ENCODE assay signal across 8 cellular contexts in the genomic region with DNA sequence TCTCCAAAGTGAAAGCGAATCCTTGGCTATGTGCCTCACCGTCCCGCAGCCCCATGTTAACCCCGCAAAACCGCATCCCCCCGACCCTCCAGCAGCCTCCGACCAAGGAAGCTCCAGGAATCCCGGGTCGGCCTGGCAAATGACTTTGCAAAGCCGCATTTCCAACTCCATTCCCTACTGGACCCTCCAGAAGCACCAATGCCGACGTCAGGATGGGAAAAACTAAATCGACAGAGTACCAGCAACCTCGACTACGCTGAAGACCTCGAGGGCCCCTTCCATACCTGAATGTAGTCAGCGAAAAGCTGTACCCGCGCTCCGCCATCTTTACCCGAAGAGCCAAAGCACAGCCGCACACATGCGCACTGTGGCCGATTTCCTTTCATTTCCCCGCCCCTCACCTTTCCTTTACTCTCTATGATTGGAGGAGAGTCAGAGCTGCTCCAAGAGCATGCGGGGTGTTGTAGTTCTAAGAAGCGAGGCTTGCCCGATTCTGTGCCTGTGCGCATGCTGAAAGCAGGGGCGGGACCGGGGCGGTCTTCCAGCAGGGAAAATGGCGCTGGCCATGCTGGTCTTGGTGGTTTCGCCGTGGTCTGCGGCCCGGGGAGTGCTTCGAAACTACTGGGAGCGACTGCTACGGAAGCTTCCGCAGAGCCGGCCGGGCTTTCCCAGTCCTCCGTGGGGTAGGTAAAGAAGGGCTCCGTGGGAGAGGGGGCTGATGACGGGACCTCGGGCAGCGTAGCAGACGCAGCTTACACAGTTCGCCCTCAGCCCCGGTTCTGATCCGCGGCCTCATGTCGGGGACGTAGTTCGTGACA.
A peak's percentile ranks its signal among the peaks of the same experiment; 100 is the strongest.
DNase-seq lines count a peak whose midpoint lies in the region; ATAC-seq and TF ChIP-seq lines count a peak whose summit lies in the region.

A gene (plus strand): TSS at position 543 of the 818 bp plus-strand sequence. CDS start 11 bp downstream, at position 554.
A gene (minus strand): TSS at position 341 of the 818 bp plus-strand sequence. CDS start 16 bp downstream, at position 325.

- peaks cover 28% of the 10 kb centered on the region for H3K36me3 Mint-ChIP-seq in central memory CD8-positive, alpha-beta T cell (ENCODE audit: insufficient read depth)

- peak; percentile 99 for ATAC-seq in GM19025 (IDR thresholded peaks at IDR 0.05; ENCODE audit: low read depth, unreplicated experiment)
- peak; percentile 99 for ATAC-seq in HG03342 (IDR thresholded peaks at IDR 0.05; ENCODE audit: unreplicated experiment)
- ATAC-seq in central memory CD8-positive, alpha-beta T cell (replicated peaks; ENCODE audit: extremely low read depth, poor library complexity, severe bottlenecking) = peak; percentile 99

- DNase-seq in AG09309 (ENCODE audit: low read depth) (peak; percentile 92), NCI-H446 (lab: John Stamatoyannopoulos, UW) (peak; percentile 96 to 98), iris pigment epithelial cell (ENCODE audit: low read depth) (peak; percentile 99)
- peak; percentile 94 for DNase-seq in activated CD4-positive, CD25-positive, alpha-beta regulatory T cell treated with anti-CD3 and anti-CD28 coated beads, Interleukin-2, amount 50 U/mL, for 16 hours (ENCODE audit: low read depth, low spot score)
- peak; percentile 86 to 93 for DNase-seq in central memory CD8-positive, alpha-beta T cell (ENCODE audit: low spot score in 2 of 2)
- DNase-seq in stimulated activated CD4-positive, alpha-beta T cell treated with anti-CD3 and anti-CD28 coated beads, Interleukin-12 subunit alpha, Interleukin-12 subunit beta, amount 100 ng/mL, for 24 hours (ENCODE audit: low read depth in 2 of 2) = peak; percentile 89

- no peaks in the 10 kb centered on the region for H3K27me3 Mint-ChIP-seq in central memory CD8-positive, alpha-beta T cell

- peaks cover 52% of the 10 kb centered on the region for H3K4me1 Mint-ChIP-seq in central memory CD8-positive, alpha-beta T cell

- TF ChIP-seq CTCF in AG09309 (IDR thresholded peaks at IDR 0.05; ENCODE audit: control insufficient read depth, insufficient read depth, low read depth, low read length, missing control alignments) = no peak

- no peaks in the 10 kb centered on the region for H3K9me3 Mint-ChIP-seq in central memory CD8-positive, alpha-beta T cell

- H3K4me3 Mint-ChIP-seq in central memory CD8-positive, alpha-beta T cell = peak within 1 kb of the TSS; percentile 99

- peak within 1 kb of the TSS; percentile 97 for H3K27ac Mint-ChIP-seq in central memory CD8-positive, alpha-beta T cell (ENCODE audit: low read depth)

- peak within 1 kb of the TSS; percentile 96 for H3K4me3 ChIP-seq in AG09309 (ENCODE audit: control insufficient read depth, low read depth, low read length)

Comparison
In these comparisons a context has a peak if more than half of its experiments do, and no peak if none do; other contexts are left out.
1. Peak in every context shown above with its lines: DNase-seq, ATAC-seq and H3K4me3 ChIP-seq.